16 cellular contexts compared by ENCODE assay signal in the genomic region with DNA sequence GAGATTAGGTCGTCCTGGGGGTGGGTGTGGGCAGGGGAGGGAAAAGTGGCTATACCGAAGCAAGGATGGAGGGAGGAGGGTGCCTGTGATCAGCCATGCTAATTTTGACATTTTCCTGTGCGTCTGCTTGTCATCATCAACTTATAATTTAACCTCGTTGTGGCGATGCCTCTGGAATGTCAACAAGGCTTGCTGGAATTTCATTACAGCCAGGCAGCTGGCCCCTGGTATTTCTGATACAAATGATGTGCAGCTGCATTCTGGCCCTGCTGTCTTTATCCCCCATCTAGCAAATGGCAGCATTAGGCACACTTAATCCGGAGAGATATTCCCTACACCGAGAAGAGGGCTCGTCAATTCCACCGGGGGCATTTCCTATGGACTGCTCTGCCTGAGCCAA.
"Had no signal": no experiment of that assay in that cellular context is flagged by ENCODE, and none has a peak within 500 bp of the region (broad histone marks: within the 10 kb centered on the region; RNA-seq: fewer than 3 reads in every experiment).

No MANE protein-coding gene starts in this region.

- FAIRE-seq: endothelial cell of umbilical vein had no signal

- H3K4me1 ChIP-seq: esophagus muscularis mucosa, gastroesophageal sphincter, sigmoid colon, spleen, upper lobe of left lung had no signal

- H3K9me3 ChIP-seq: esophagus muscularis mucosa, gastroesophageal sphincter, sigmoid colon, spleen, thoracic aorta, upper lobe of left lung had no signal

- DNase-seq: activated CD4-positive, alpha-beta T cell treated with anti-CD3 and anti-CD28 coated beads, Interleukin-2, amount 10 ng/mL, durations not matched to agents 7 days and 5 days; activated CD8-positive, alpha-beta memory T cell treated with anti-CD3 and anti-CD28 coated beads for 24 hours; activated gamma-delta T cell treated with Interleukin-2 at 50 U/mL for 16 hours; effector CD8-positive, alpha-beta T cell; immature natural killer cell; nucleus accumbens; posterior cingulate gyrus; sigmoid colon; spleen; stimulated activated CD4-positive, alpha-beta T cell treated with anti-CD3 and anti-CD28 coated beads, Interleukin-4, amount 100 ng/mL, for 4 hours; T1000; upper lobe of left lung had no signal

- H3K36me3 ChIP-seq: esophagus muscularis mucosa, gastroesophageal sphincter, sigmoid colon, spleen, thoracic aorta, upper lobe of left lung had no signal

- H3K27ac ChIP-seq: esophagus muscularis mucosa, gastroesophageal sphincter, sigmoid colon, spleen, thoracic aorta, upper lobe of left lung had no signal

- H3K27me3 ChIP-seq: sigmoid colon, spleen, upper lobe of left lung had no signal

- H3K4me3 ChIP-seq: esophagus muscularis mucosa, gastroesophageal sphincter, sigmoid colon, spleen, thoracic aorta, upper lobe of left lung had no signal
